8 cellular contexts compared by ENCODE assay signal in the genomic region with DNA sequence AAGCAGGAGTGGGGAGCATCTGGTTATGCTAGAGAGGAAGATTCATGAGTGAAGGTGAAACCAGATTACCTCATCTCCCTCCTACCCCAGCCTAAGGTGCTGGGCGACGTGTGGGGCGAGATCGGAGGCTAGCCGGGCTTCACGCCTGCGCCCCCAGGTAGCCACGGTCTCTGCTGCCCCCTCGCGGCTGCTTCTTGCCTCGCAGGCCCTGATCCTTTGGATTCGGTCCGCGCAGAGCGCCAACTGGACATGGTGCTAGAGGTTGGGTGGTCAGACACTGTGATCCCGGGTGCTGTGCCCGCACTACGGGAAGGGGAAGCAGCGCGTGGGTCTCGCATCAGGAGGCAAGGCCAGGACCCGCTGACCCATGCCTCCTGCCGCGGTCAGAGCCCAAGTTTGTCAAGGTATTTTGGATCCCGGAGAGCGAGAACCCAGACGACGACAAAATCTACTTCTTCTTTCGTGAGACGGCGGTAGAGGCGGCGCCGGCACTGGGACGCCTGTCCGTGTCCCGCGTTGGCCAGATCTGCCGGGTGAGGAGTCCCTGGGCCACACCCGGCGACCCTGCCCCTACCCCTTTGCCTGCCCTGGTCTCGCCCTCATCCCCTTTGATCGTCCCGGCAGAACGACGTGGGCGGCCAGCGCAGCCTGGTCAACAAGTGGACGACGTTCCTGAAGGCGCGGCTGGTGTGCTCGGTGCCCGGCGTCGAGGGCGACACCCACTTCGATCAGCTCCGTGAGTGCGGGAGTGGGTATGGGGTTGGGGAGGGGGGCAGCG. TPM values are rescaled to one million over a fixed set of nuclear protein-coding genes. Genes with fewer than 3 reads are reported as not detected.
DNase-seq lines count a peak whose midpoint lies in the region; ATAC-seq and TF ChIP-seq lines count a peak whose summit lies in the region.

No MANE protein-coding gene starts in this region.

- H3K9me3 ChIP-seq in duodenal mucosa (ENCODE audit: control insufficient read depth in 1 of 2, low read length in 2 of 2) (no peaks in the 10 kb centered on the region), lung (ENCODE audit: control insufficient read depth in 2 of 2, insufficient read depth in 1 of 2, low read length in 1 of 2) (no peaks in the 10 kb centered on the region)

- H3K9me3 Mint-ChIP-seq in activated CD4-positive, alpha-beta memory T cell treated with anti-CD3 and anti-CD28 coated beads for 36 hours: no peaks in the 10 kb centered on the region

- H3K27ac ChIP-seq in duodenal mucosa (ENCODE audit: low read depth, low read length) (no peak overlapping the region), lung (ENCODE audit: low read depth in 1 of 2, low read length in 1 of 2) (peak overlapping the region in 1 of 2 donors; percentile 12)

- H3K4me3 Mint-ChIP-seq in activated CD4-positive, alpha-beta memory T cell treated with anti-CD3 and anti-CD28 coated beads for 36 hours: peak overlapping the region; percentile 38

- H3K27ac Mint-ChIP-seq in activated CD4-positive, alpha-beta memory T cell treated with anti-CD3 and anti-CD28 coated beads for 36 hours: no peak overlapping the region

- DNase-seq in AG08395 (ENCODE audit: low spot score): peak; percentile 93
- DNase-seq in NCI-H748 (lab: John Stamatoyannopoulos, UW; ENCODE audit: unreplicated experiment): peak; percentile 73
- DNase-seq in activated CD4-positive, alpha-beta memory T cell treated with anti-CD3 and anti-CD28 coated beads for 36 hours: peak; percentile 94
- DNase-seq in lung (ENCODE audit: low spot score): peak; percentile 89
- peak; percentile 82 to 90 (median 84) for DNase-seq in stimulated activated CD4-positive, alpha-beta T cell treated with anti-CD3 and anti-CD28 coated beads, TNF-alpha, amount 100 ng/mL, for 24 hours (ENCODE audit: low read depth in 3 of 3)

- H3K36me3 ChIP-seq in duodenal mucosa (ENCODE audit: control insufficient read depth in 1 of 2, insufficient read depth in 2 of 2, low read length in 2 of 2): peaks cover 0 to 6% of the 10 kb centered on the region in 2 donors
- peaks cover 0 to 3% of the 10 kb centered on the region in 2 donors for H3K36me3 ChIP-seq in lung (ENCODE audit: control insufficient read depth in 2 of 2, insufficient read depth in 2 of 2, low read length in 2 of 2)

- WGBS in lung, 2 donors: 3 to 6% methylated on average over 48 to 61 of the region's 61 CpGs

- peak overlapping the region; percentile 44 to 58 for H3K4me3 ChIP-seq in duodenal mucosa (ENCODE audit: low read depth in 1 of 2, low read length in 2 of 2)
- peak overlapping the region; percentile 11 for H3K4me3 ChIP-seq in lung

- peak; percentile 98 for TF ChIP-seq CTCF in lung (IDR thresholded peaks at IDR 0.05; ENCODE audit: control extremely low read depth, extremely low read depth)

- POLR2A ChIA-PET in activated CD4-positive, alpha-beta memory T cell treated with anti-CD3 and anti-CD28 coated beads for 36 hours (lab: Charles Lee): no interaction called here

- intact Hi-C loops in activated CD4-positive, alpha-beta memory T cell treated with anti-CD3 and anti-CD28 coated beads for 36 hours (cut with micrococcal nuclease): loop anchor here (1.0 to 5.0 kb wide), 4 partner anchors 27 to 151 kb away; no protein-coding TSS in a partner anchor

- peak; percentile 90 for ATAC-seq in GM18868 (IDR thresholded peaks at IDR 0.05; ENCODE audit: unreplicated experiment)
- peak; percentile 81 for ATAC-seq in HG03159 (IDR thresholded peaks at IDR 0.05; ENCODE audit: unreplicated experiment)
- ATAC-seq in lung (ENCODE audit: insufficient read depth, low FRiP score): peak; percentile 71

- H3K27me3 Mint-ChIP-seq in activated CD4-positive, alpha-beta memory T cell treated with anti-CD3 and anti-CD28 coated beads for 36 hours: peaks cover 27% of the 10 kb centered on the region

- H3K9ac ChIP-seq in duodenal mucosa (ENCODE audit: low read depth in 1 of 2, low read length in 2 of 2): peak overlapping the region; percentile 45 to 52

- peaks cover 32% of the 10 kb centered on the region for H3K4me1 Mint-ChIP-seq in activated CD4-positive, alpha-beta memory T cell treated with anti-CD3 and anti-CD28 coated beads for 36 hours (ENCODE audit: low read depth)

- H3K36me3 Mint-ChIP-seq in activated CD4-positive, alpha-beta memory T cell treated with anti-CD3 and anti-CD28 coated beads for 36 hours: no peaks in the 10 kb centered on the region

- H3K4me1 ChIP-seq in duodenal mucosa (ENCODE audit: control insufficient read depth in 1 of 2, insufficient read depth in 2 of 2, low read length in 2 of 2) (peaks cover 36 to 55% of the 10 kb centered on the region in 2 donors), lung (ENCODE audit: control insufficient read depth in 2 of 2, insufficient read depth in 2 of 2, low read length in 2 of 2) (peaks cover 0 to 21% of the 10 kb centered on the region in 2 donors)

- H3K27me3 ChIP-seq in duodenal mucosa (ENCODE audit: control insufficient read depth in 1 of 2, insufficient read depth in 2 of 2, low read length in 2 of 2) (peaks cover 4 to 6% of the 10 kb centered on the region in 2 donors), lung (ENCODE audit: control insufficient read depth, insufficient read depth) (no peaks in the 10 kb centered on the region)

- CTCF ChIA-PET in activated CD4-positive, alpha-beta memory T cell treated with anti-CD3 and anti-CD28 coated beads for 36 hours (lab: Charles Lee): interaction anchor here (0.7 to 5.0 kb wide), 6 partner anchors 38 to 86 kb away, joined by 3 to 45 read pairs (median 8); partner anchors contain the start of genes GNAI2 and GNAT1

RNA-seq across cellular contexts. Expression of gene SEMA3B, which starts 4.2 kb away (rescaled TPM):
- total RNA-seq in activated CD4-positive, alpha-beta memory T cell treated with anti-CD3 and anti-CD28 coated beads for 36 hours: under 1 TPM; 0.86 to 0.97 TPM
- total RNA-seq in lung: 10 to 100 TPM; 47.9 to 95.7 TPM
- 10 to 100 TPM; 39.6 to 75.6 TPM for polyA plus RNA-seq in lung

RNA-seq across cellular contexts. Expression of gene LSMEM2, which starts 5.8 kb away (rescaled TPM):
- not detected for total RNA-seq in activated CD4-positive, alpha-beta memory T cell treated with anti-CD3 and anti-CD28 coated beads for 36 hours
- under 1 TPM in 1 of 2 donors, not detected in 1; 0.12 TPM for total RNA-seq in lung
- polyA plus RNA-seq in lung: under 1 TPM; 0.10 to 0.49 TPM

RNA-seq across cellular contexts. Expression of gene IFRD2, which starts 19.1 kb away (rescaled TPM):
- total RNA-seq in activated CD4-positive, alpha-beta memory T cell treated with anti-CD3 and anti-CD28 coated beads for 36 hours: 100 to 1,000 TPM; 111 to 112 TPM
- total RNA-seq in lung: 10 to 100 TPM; 14.7 to 98.8 TPM
- polyA plus RNA-seq in lung: 100 to 1,000 TPM in 1 of 2 donors, 10 to 100 TPM in 1; 91.4 to 107 TPM

RNA-seq across cellular contexts. Expression of gene HYAL3, which starts 26.1 kb away (rescaled TPM):
- 1 to 10 TPM; 2.5 to 4.0 TPM for total RNA-seq in activated CD4-positive, alpha-beta memory T cell treated with anti-CD3 and anti-CD28 coated beads for 36 hours
- 1 to 10 TPM; 1.4 to 4.0 TPM for total RNA-seq in lung
- polyA plus RNA-seq in lung: 1 to 10 TPM; 2.5 to 4.9 TPM

RNA-seq across cellular contexts. Expression of gene NAA80, which starts 26.1 kb away (rescaled TPM):
- 10 to 100 TPM; 18.8 to 19.6 TPM for total RNA-seq in activated CD4-positive, alpha-beta memory T cell treated with anti-CD3 and anti-CD28 coated beads for 36 hours
- total RNA-seq in lung: 10 to 100 TPM in 1 of 2 donors, 1 to 10 TPM in 1; 4.8 to 16.6 TPM
- 10 to 100 TPM in 1 of 2 donors, 1 to 10 TPM in 1; 9.5 to 14.7 TPM for polyA plus RNA-seq in lung

Comparison
In these comparisons a context has a peak if more than half of its experiments do, and no peak if none do; other contexts are left out.
1. RNA of gene SEMA3B, which starts 4.2 kb away (total RNA-seq): 47.9 to 95.7 TPM in lung; 0.86 to 0.97 TPM in activated CD4-positive, alpha-beta memory T cell treated with anti-CD3 and anti-CD28 coated beads for 36 hours; every median in the first group is over 10 times any median in the second.
2. Peak in every context shown above with its lines, with median percentiles within 50 percentile points of each other: DNase-seq and ATAC-seq.